8 cellular contexts compared by ENCODE assay signal in the genomic region with DNA sequence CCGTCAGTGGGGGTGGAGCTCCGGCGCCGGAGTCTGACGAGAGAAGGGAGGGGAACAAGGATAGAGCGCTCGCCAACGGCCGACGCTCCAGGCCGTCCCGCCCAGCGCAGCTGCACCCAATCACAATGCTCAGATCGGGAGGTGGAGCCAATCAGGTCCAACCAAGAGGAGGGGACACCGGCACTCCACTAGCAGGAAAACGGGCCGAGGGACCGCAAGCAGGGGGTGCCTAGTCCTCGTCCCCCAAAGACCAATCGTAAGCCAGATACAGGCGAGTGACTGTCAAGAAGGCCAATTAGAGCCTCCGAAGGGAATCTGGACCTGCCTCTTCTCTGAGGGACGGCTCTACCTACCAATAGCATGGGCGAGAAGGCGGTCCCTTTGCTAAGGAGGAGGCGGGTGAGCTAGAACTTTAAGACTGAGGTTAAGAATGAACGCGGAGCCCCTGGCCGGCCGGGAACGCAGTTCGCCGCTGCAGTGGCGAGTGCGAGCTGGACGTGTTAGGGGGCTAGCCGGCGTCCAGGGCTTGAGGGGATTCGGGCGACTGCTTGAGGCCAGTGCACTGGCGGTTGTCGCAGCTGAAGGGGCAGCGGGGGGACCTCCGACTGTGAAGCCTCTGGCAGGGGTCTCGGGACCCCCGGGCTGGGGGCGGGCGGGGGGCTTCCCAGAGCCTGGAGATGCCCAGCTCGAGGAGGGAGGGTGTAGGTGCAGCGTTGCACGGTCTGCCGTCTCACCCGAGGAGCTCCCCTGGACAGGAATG. TPM values are rescaled to one million over a fixed set of nuclear protein-coding genes. Genes with fewer than 3 reads are reported as not detected.
DNase-seq lines count a peak whose midpoint lies in the region; ATAC-seq, FAIRE-seq and TF ChIP-seq lines count a peak whose summit lies in the region.

A gene with protein sequence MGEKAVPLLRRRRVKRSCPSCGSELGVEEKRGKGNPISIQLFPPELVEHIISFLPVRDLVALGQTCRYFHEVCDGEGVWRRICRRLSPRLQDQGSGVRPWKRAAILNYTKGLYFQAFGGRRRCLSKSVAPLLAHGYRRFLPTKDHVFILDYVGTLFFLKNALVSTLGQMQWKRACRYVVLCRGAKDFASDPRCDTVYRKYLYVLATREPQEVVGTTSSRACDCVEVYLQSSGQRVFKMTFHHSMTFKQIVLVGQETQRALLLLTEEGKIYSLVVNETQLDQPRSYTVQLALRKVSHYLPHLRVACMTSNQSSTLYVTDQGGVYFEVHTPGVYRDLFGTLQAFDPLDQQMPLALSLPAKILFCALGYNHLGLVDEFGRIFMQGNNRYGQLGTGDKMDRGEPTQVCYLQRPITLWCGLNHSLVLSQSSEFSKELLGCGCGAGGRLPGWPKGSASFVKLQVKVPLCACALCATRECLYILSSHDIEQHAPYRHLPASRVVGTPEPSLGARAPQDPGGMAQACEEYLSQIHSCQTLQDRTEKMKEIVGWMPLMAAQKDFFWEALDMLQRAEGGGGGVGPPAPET (plus strand): TSS at position 63 of the 760 bp plus-strand sequence. CDS start 298 bp downstream, at position 361.

- H2AFZ ChIP-seq in parathyroid adenoma, result peak within 1 kb of the TSS; percentile 89

- DNase-seq in GM12892 (ENCODE audit: insufficient read length) (peak; percentile 100), NCI-H1436 (lab: John Stamatoyannopoulos, UW) (peak; percentile 99), SW480 (ENCODE audit: low spot score) (peak; percentile 100), adrenal gland (peak; percentile 99 to 100 (median 100)), cardiac septum (ENCODE audit: low spot score) (peak; percentile 100), tibial artery (peak; percentile 99 to 100)

- H3K79me2 ChIP-seq in parathyroid adenoma, result peaks cover 3% of the 10 kb centered on the region

- H3K4me1 ChIP-seq in adrenal gland (replicated peaks in 1 of 2), result peaks cover 21 to 30% of the 10 kb centered on the region in 2 donors
- peaks cover 21% of the 10 kb centered on the region for H3K4me1 ChIP-seq in parathyroid adenoma
- peaks cover 0 to 46% (median 29%) of the 10 kb centered on the region in 4 donors for H3K4me1 ChIP-seq in tibial artery

- peak within 1 kb of the TSS; percentile 98 for H3K9ac ChIP-seq in parathyroid adenoma

- no peaks in the 10 kb centered on the region for H3K27me3 ChIP-seq in adrenal gland
- H3K27me3 ChIP-seq in parathyroid adenoma (ENCODE audit: control insufficient read depth, insufficient read depth, low read length), result no peaks in the 10 kb centered on the region
- H3K27me3 ChIP-seq in tibial artery, result peaks cover 0 to 13% of the 10 kb centered on the region in 2 donors

- intact Hi-C loops in adrenal gland (cut with DNase I), result no loop called here
- intact Hi-C loops in cardiac septum (cut with DNase I), result loop anchor here (1.0 to 5.0 kb wide), 3 partner anchors 26 to 106 kb away; a partner anchor contains a TSS
- intact Hi-C loops in tibial artery (cut with DNase I; ENCODE audit: low total_unique reads), result loop anchor here (5.0 kb wide), 1 partner anchor 91 kb away; no protein-coding TSS in a partner anchor

- H3K4me2 ChIP-seq in parathyroid adenoma (ENCODE audit: low read length), result peak within 1 kb of the TSS; percentile 87

- H3K36me3 ChIP-seq in adrenal gland (replicated peaks in 1 of 2) (peaks cover 0 to 8% of the 10 kb centered on the region in 2 donors), parathyroid adenoma (ENCODE audit: control insufficient read depth, insufficient read depth, low read length) (no peaks in the 10 kb centered on the region), tibial artery (peaks cover 10 to 13% (median 12%) of the 10 kb centered on the region in 3 donors)

- peak within 1 kb of the TSS; percentile 37 to 88 (median 76) for H3K4me3 ChIP-seq in adrenal gland
- peak within 1 kb of the TSS; percentile 99 for H3K4me3 ChIP-seq in parathyroid adenoma (ENCODE audit: low read depth, low read length)
- H3K4me3 ChIP-seq in tibial artery, result peak within 1 kb of the TSS; percentile 82 to 84

- TF ChIP-seq POLR2A in GM12892 (IDR thresholded peaks at IDR 0.05; ENCODE audit: low read depth, low read length) (no peak), adrenal gland (IDR thresholded peaks at IDR 0.05) (peak in 1 of 2 donors; percentile 50)

- peak within 1 kb of the TSS; percentile 74 to 99 (median 93) for H3K27ac ChIP-seq in adrenal gland
- peak within 1 kb of the TSS; percentile 95 for H3K27ac ChIP-seq in parathyroid adenoma
- H3K27ac ChIP-seq in tibial artery, result peak within 1 kb of the TSS; percentile 89 to 90

- FAIRE-seq in GM12892 (lab: Jason Lieb, UNC), result peak; percentile 38

- H3K9me3 ChIP-seq in adrenal gland (replicated peaks in 1 of 3) (no peaks in the 10 kb centered on the region), parathyroid adenoma (ENCODE audit: control insufficient read depth, low read length) (no peaks in the 10 kb centered on the region), tibial artery (no peaks in the 10 kb centered on the region)

- TF ChIP-seq CTCF in adrenal gland (IDR thresholded peaks at IDR 0.05) (no peak), parathyroid adenoma (IDR thresholded peaks at IDR 0.05) (no peak), tibial artery (IDR thresholded peaks at IDR 0.05) (no peak)

- WGBS in adrenal gland, 4 donors, result 0 to 2% (median 1%) methylated on average over 21 to 53 of the region's 53 CpGs

- ATAC-seq in HG02840 (IDR thresholded peaks at IDR 0.05; ENCODE audit: low FRiP score, unreplicated experiment), result peak; percentile 86

RNA-seq across cellular contexts. Expression of the gene that starts here (rescaled TPM):
- 0.23 TPM for polyA plus RNA-seq in GM12892 (2012; ENCODE audit: missing spikeins)
- total RNA-seq in adrenal gland (1 to 10 TPM in 3 of 8 donors, under 1 TPM in 3, not detected in 2; 0.24 to 1.4 (median 0.89) TPM), cardiac septum (0.40 TPM)
- polyA plus RNA-seq in adrenal gland, result 1 to 10 TPM in 2 of 3 donors, under 1 TPM in 1; 0.16 to 2.8 (median 1.5) TPM

Comparison
In these comparisons a context has a peak if more than half of its experiments do, and no peak if none do; other contexts are left out.
1. Peak in every context shown above with its lines: DNase-seq, ATAC-seq, H3K4me3 ChIP-seq and H3K27ac ChIP-seq.
2. Peak in DNase-seq in cardiac septum; RNA of the gene not detected or under 1 TPM.
3. intact Hi-C loops: an anchor here in cardiac septum (1.0 to 5.0 kb wide) and tibial artery (5.0 kb wide); none called in adrenal gland.